In genomic region chr21:42443876-42444744, GRCh38 we compare ENCODE assay signal across 16 cellular contexts. TPM values are rescaled to one million over a fixed set of nuclear protein-coding genes. Genes with fewer than 3 reads are reported as not detected.
A peak's percentile ranks its signal among the peaks of the same experiment; 100 is the strongest.
DNase-seq lines count a peak whose midpoint lies in the region; ATAC-seq and TF ChIP-seq lines count a peak whose summit lies in the region.
"Had no signal": no experiment of that assay in that cellular context is flagged by ENCODE, and none has a peak within 500 bp of the region (broad histone marks: within the 10 kb centered on the region; RNA-seq: fewer than 3 reads in every experiment).

No MANE protein-coding gene starts in this region.

- peaks cover 87% of the 10 kb centered on the region for H3K36me3 Mint-ChIP-seq in activated CD8-positive, alpha-beta T cell treated with anti-CD3 and anti-CD28 coated beads, Interleukin-2, amount 10 ng/mL, durations not matched to agents 7 days and 5 days (ENCODE audit: low read depth)
- H3K36me3 Mint-ChIP-seq in naive thymus-derived CD8-positive, alpha-beta T cell, result peaks cover 0 to 85% (median 9%) of the 10 kb centered on the region in 3 donors

- no peaks in the 10 kb centered on the region for H3K27me3 ChIP-seq in DND-41 (ENCODE audit: insufficient read depth, low read length, poor library complexity)

- CTCF ChIA-PET in activated CD8-positive, alpha-beta T cell treated with anti-CD3 and anti-CD28 coated beads, Interleukin-2, amount 10 ng/mL, durations not matched to agents 7 days and 5 days (lab: Charles Lee), result interaction anchor here (2.2 kb wide), 1 partner anchor 63 kb away, joined by 7 read pairs; no protein-coding TSS in a partner anchor

- TF ChIP-seq CTCF in DND-41 (IDR thresholded peaks at IDR 0.05; ENCODE audit: borderline replicate concordance, extremely low read depth, low read length, poor library complexity, severe bottlenecking), result no peak

- no peaks in the 10 kb centered on the region for H3K79me2 ChIP-seq in DND-41 (ENCODE audit: insufficient read depth, low read length)

- no peaks in the 10 kb centered on the region for H4K20me1 ChIP-seq in DND-41 (ENCODE audit: insufficient read depth, low read length)

- H3K9me3 ChIP-seq in DND-41 (ENCODE audit: insufficient read depth, low read length, severe bottlenecking), result no peaks in the 10 kb centered on the region

- intact Hi-C loops in posterior vena cava (cut with DNase I), result no loop called here

- H3K4me3 Mint-ChIP-seq in activated CD8-positive, alpha-beta T cell treated with anti-CD3 and anti-CD28 coated beads, Interleukin-2, amount 10 ng/mL, durations not matched to agents 7 days and 5 days, result no peak overlapping the region
- no peak overlapping the region for H3K4me3 Mint-ChIP-seq in naive thymus-derived CD8-positive, alpha-beta T cell

- peak; percentile 15 for DNase-seq in activated T-cell treated with anti-CD3 and anti-CD28 coated beads, Interleukin-2, amount 50 U/mL, for 1 hour
- DNase-seq in activated T-cell treated with anti-CD3 and anti-CD28 coated beads, Interleukin-2, amount 50 U/mL, for 48 hours, result no peak
- DNase-seq in DND-41 (no peak), NCI-H510A (lab: John Stamatoyannopoulos, UW) (no peak), posterior vena cava (ENCODE audit: low spot score) (no peak)
- DNase-seq in activated CD8-positive, alpha-beta T cell treated with anti-CD3 and anti-CD28 coated beads, Interleukin-2, amount 10 ng/mL, durations not matched to agents 7 days and 5 days, result no peak
- peak in 1 of 10 donors; percentile 50 for DNase-seq in naive thymus-derived CD8-positive, alpha-beta T cell
- DNase-seq: C1 segment of cervical spinal cord, DMS 273 treated with DMSO at 0.1 percent for 48 hours, NCI-H1105 treated with DMSO at 0.1 percent for 48 hours, NCI-H187, NCI-H69, SHP77 had no signal

- H3K4me1 ChIP-seq in DND-41 (ENCODE audit: insufficient read depth, low read length), result peaks cover 7% of the 10 kb centered on the region

- no peak overlapping the region for H3K4me3 ChIP-seq in DND-41 (ENCODE audit: low read depth in 1 of 2, low read length in 2 of 2)

- POLR2A ChIA-PET in activated CD8-positive, alpha-beta T cell treated with anti-CD3 and anti-CD28 coated beads, Interleukin-2, amount 10 ng/mL, durations not matched to agents 7 days and 5 days (lab: Charles Lee), result no interaction called here
- POLR2A ChIA-PET in naive thymus-derived CD8-positive, alpha-beta T cell (lab: Charles Lee), result interaction anchor here (0.6 to 2.8 kb wide), 4 partner anchors 18 to 328 kb away, joined by 3 to 16 read pairs (median 8); partner anchors contain the start of gene UBASH3A

- no peak overlapping the region for H3K4me2 ChIP-seq in DND-41 (ENCODE audit: insufficient read depth, low read length)

- ATAC-seq in DND-41 (ENCODE audit: insufficient read depth, low read depth), result no peak
- no peak for ATAC-seq in activated CD8-positive, alpha-beta T cell treated with anti-CD3 and anti-CD28 coated beads, Interleukin-2, amount 10 ng/mL, durations not matched to agents 7 days and 5 days
- no peak for ATAC-seq in naive thymus-derived CD8-positive, alpha-beta T cell
- ATAC-seq in GM19397 (IDR thresholded peaks at IDR 0.05; ENCODE audit: unreplicated experiment), result no peak

- H3K9me3 Mint-ChIP-seq in activated CD8-positive, alpha-beta T cell treated with anti-CD3 and anti-CD28 coated beads, Interleukin-2, amount 10 ng/mL, durations not matched to agents 7 days and 5 days (ENCODE audit: insufficient read depth), result no peaks in the 10 kb centered on the region
- no peaks in the 10 kb centered on the region for H3K9me3 Mint-ChIP-seq in naive thymus-derived CD8-positive, alpha-beta T cell

- peaks cover 86% of the 10 kb centered on the region for H3K36me3 ChIP-seq in DND-41 (ENCODE audit: insufficient read depth, low read length)

- peak overlapping the region; percentile 56 for H3K27ac Mint-ChIP-seq in activated CD8-positive, alpha-beta T cell treated with anti-CD3 and anti-CD28 coated beads, Interleukin-2, amount 10 ng/mL, durations not matched to agents 7 days and 5 days
- peak overlapping the region in 7 of 10 donors; percentile 6 to 91 (median 73) for H3K27ac Mint-ChIP-seq in naive thymus-derived CD8-positive, alpha-beta T cell

- H3K4me1 Mint-ChIP-seq in activated CD8-positive, alpha-beta T cell treated with anti-CD3 and anti-CD28 coated beads, Interleukin-2, amount 10 ng/mL, durations not matched to agents 7 days and 5 days (ENCODE audit: low read depth), result peaks cover 54% of the 10 kb centered on the region
- peaks cover 21 to 54% (median 34%) of the 10 kb centered on the region in 4 donors for H3K4me1 Mint-ChIP-seq in naive thymus-derived CD8-positive, alpha-beta T cell

- H3K27ac ChIP-seq in DND-41 (ENCODE audit: low read length), result peak overlapping the region; percentile 19; the same call in 1 of the 2 replicates
- H3K27ac ChIP-seq: HL-60 had no signal

- no peaks in the 10 kb centered on the region for H3K27me3 Mint-ChIP-seq in activated CD8-positive, alpha-beta T cell treated with anti-CD3 and anti-CD28 coated beads, Interleukin-2, amount 10 ng/mL, durations not matched to agents 7 days and 5 days (ENCODE audit: low read depth)
- peaks cover 0 to 2% (median 0%) of the 10 kb centered on the region in 5 donors for H3K27me3 Mint-ChIP-seq in naive thymus-derived CD8-positive, alpha-beta T cell

- no peak overlapping the region for H3K9ac ChIP-seq in DND-41 (ENCODE audit: low read depth, low read length)

- H2AFZ ChIP-seq in DND-41 (ENCODE audit: low read depth, low read length), result no peak overlapping the region

RNA-seq across cellular contexts. Expression of gene UBASH3A, which starts 40.4 kb away (rescaled TPM):
- 10 to 100 TPM; 68.7 to 74.0 TPM for total RNA-seq in activated CD8-positive, alpha-beta T cell treated with anti-CD3 and anti-CD28 coated beads, Interleukin-2, amount 10 ng/mL, durations not matched to agents 7 days and 5 days
- 10 to 100 TPM; 91.6 to 99.6 TPM for total RNA-seq in naive thymus-derived CD8-positive, alpha-beta T cell
- 10 to 100 TPM; 32.8 to 75.3 (median 53.9) TPM for polyA plus RNA-seq in naive thymus-derived CD8-positive, alpha-beta T cell
- under 1 TPM; 0.32 to 0.38 TPM for total RNA-seq in posterior vena cava
- total RNA-seq: OCI-LY7 had no signal

RNA-seq across cellular contexts. Expression of gene TMPRSS3, which starts 48.3 kb away (rescaled TPM):
- 10 to 100 TPM in 1 of 2 experiments, 1 to 10 TPM in 1; 9.9 to 10.1 TPM for total RNA-seq in activated CD8-positive, alpha-beta T cell treated with anti-CD3 and anti-CD28 coated beads, Interleukin-2, amount 10 ng/mL, durations not matched to agents 7 days and 5 days
- 1 to 10 TPM; 2.2 to 2.9 TPM for total RNA-seq in naive thymus-derived CD8-positive, alpha-beta T cell
- 1 to 10 TPM in 1 of 3 donors, under 1 TPM in 1, not detected in 1; 0.89 to 1.4 TPM for polyA plus RNA-seq in naive thymus-derived CD8-positive, alpha-beta T cell
- total RNA-seq in posterior vena cava, result not detected
- total RNA-seq: OCI-LY7 had no signal

RNA-seq across cellular contexts. Expression of gene RSPH1, which starts 51.9 kb away (rescaled TPM):
- not detected for total RNA-seq in activated CD8-positive, alpha-beta T cell treated with anti-CD3 and anti-CD28 coated beads, Interleukin-2, amount 10 ng/mL, durations not matched to agents 7 days and 5 days
- under 1 TPM in 1 of 2 experiments, not detected in 1; 0.14 TPM for total RNA-seq in naive thymus-derived CD8-positive, alpha-beta T cell
- polyA plus RNA-seq in naive thymus-derived CD8-positive, alpha-beta T cell, result not detected
- total RNA-seq in posterior vena cava, result under 1 TPM in 1 of 2 donors, not detected in 1; 0.19 TPM

Comparison
In these comparisons a context has a peak if more than half of its experiments do, and no peak if none do; other contexts are left out.
1. RNA of gene UBASH3A, which starts 40.4 kb away (total RNA-seq): 91.6 to 99.6 TPM in naive thymus-derived CD8-positive, alpha-beta T cell and 68.7 to 74.0 TPM in activated CD8-positive, alpha-beta T cell treated with anti-CD3 and anti-CD28 coated beads, Interleukin-2, amount 10 ng/mL, durations not matched to agents 7 days and 5 days; 0.32 to 0.38 TPM in posterior vena cava; every median in the first group is over 10 times any median in the second.